In genomic region chr13:111152836-111153235, GRCh38 we compare ENCODE assay signal across 8 cellular contexts. TPM values are rescaled to one million over a fixed set of nuclear protein-coding genes. Genes with fewer than 3 reads are reported as not detected.
DNase-seq lines count a peak whose midpoint lies in the region; ATAC-seq, FAIRE-seq and TF ChIP-seq lines count a peak whose summit lies in the region.

No MANE protein-coding gene starts in this region.

- intact Hi-C loops in left lung (cut with DNase I), result no loop called here
- intact Hi-C loops in thyroid gland (cut with DNase I), result loop anchor here (10.0 kb wide), 1 partner anchor 62 kb away; no protein-coding TSS in a partner anchor

- H3K9me3 ChIP-seq in A549 (no peaks in the 10 kb centered on the region), left lung (no peaks in the 10 kb centered on the region), thyroid gland (no peaks in the 10 kb centered on the region)

- CTCF ChIA-PET in A549 (lab: Yijun Ruan, JAX), result interaction anchor here (0.9 kb wide), 1 partner anchor 21 kb away, joined by 3 read pairs; no protein-coding TSS in a partner anchor

- peaks cover 4% of the 10 kb centered on the region for H3K36me3 Mint-ChIP-seq in HFFc6 (ENCODE audit: low read depth)

- H3K27me3 Mint-ChIP-seq in HFFc6 (ENCODE audit: insufficient read depth), result peaks cover 4% of the 10 kb centered on the region; the same call in 1 of the 2 replicates

- H3K4me1 Mint-ChIP-seq in HFFc6 (ENCODE audit: low read depth), result peaks cover 29% of the 10 kb centered on the region

- 31% methylated on average over 9 of the region's 9 CpGs for WGBS in A549 (ENCODE audit: missing lambda C conversion rate)
- WGBS in thyroid gland, 2 donors, result 15 to 25% methylated on average over 9 of the region's 9 CpGs

- no peak for TF ChIP-seq RAD21 in A549 (conservative IDR thresholded peaks at IDR 0.05 in 1 of 2, IDR thresholded peaks at IDR 0.05 in 1 of 2)

- ATAC-seq in A549, result peak in 1 of 2 experiments; percentile 2; a peak in 1 of 6 replicates
- ATAC-seq in left lung, result peak; percentile 17
- ATAC-seq in GM18873 (IDR thresholded peaks at IDR 0.05; ENCODE audit: low FRiP score, unreplicated experiment), result no peak

- peak overlapping the region; percentile 75 for H3K4me2 ChIP-seq in A549

- peak overlapping the region; percentile 97 for H3K4me3 ChIP-seq in A549
- peak overlapping the region; percentile 77 to 86 for H3K4me3 ChIP-seq in left lung
- H3K4me3 ChIP-seq in thyroid gland (replicated peaks in 1 of 3), result peak overlapping the region; percentile 43 to 93 (median 73)

- H3K4me1 ChIP-seq in A549, result 0 out of 3 replicates have a peak, but pooled peaks cover 2% of the 10 kb centered on the region
- H3K4me1 ChIP-seq in left lung, result peaks cover 0 to 45% of the 10 kb centered on the region in 2 donors
- peaks cover 12 to 26% of the 10 kb centered on the region in 2 donors for H3K4me1 ChIP-seq in thyroid gland

- DNase-seq in A549 (ENCODE audit: low read depth in 1 of 2, low spot score in 1 of 2) (peak in 1 of 2 experiments; percentile 8), HFFc6 (no peak), left lung (no peak), thyroid gland (no peak), EL (no peak), SW 1271 (lab: John Stamatoyannopoulos, UW) (no peak)

- H3K9me3 Mint-ChIP-seq in HFFc6, result no peaks in the 10 kb centered on the region

- POLR2A ChIA-PET in A549 (lab: Yijun Ruan, JAX), result no interaction called here

- TF ChIP-seq EP300 in A549 (IDR thresholded peaks at IDR 0.05), result no peak

- TF ChIP-seq CTCF in A549 (IDR thresholded peaks at IDR 0.05) (no peak), HFFc6 (IDR thresholded peaks at IDR 0.05) (no peak), left lung (IDR thresholded peaks at IDR 0.05) (no peak), thyroid gland (IDR thresholded peaks at IDR 0.05) (no peak)

- H3K36me3 ChIP-seq in left lung (no peaks in the 10 kb centered on the region), thyroid gland (no peaks in the 10 kb centered on the region)

- peak overlapping the region; percentile 95 for H3K4me3 Mint-ChIP-seq in HFFc6

- peak overlapping the region; percentile 94 for H3K27ac Mint-ChIP-seq in HFFc6

- H3K27ac ChIP-seq in A549, result peak overlapping the region; percentile 90 to 100
- H3K27ac ChIP-seq in angular gyrus (ENCODE audit: low read depth, low read length), result peak overlapping the region; percentile 93
- peak overlapping the region; percentile 97 to 98 for H3K27ac ChIP-seq in left lung
- H3K27ac ChIP-seq in thyroid gland, result peak overlapping the region; percentile 88 to 93 (median 89)

- no peak for FAIRE-seq in A549 (lab: Jason Lieb, UNC)

- TF ChIP-seq POLR2A in A549 (IDR thresholded peaks at IDR 0.05; ENCODE audit: low read length), result no peak
- TF ChIP-seq POLR2A in thyroid gland (IDR thresholded peaks at IDR 0.05), result no peak

- H3K27me3 ChIP-seq in left lung (no peaks in the 10 kb centered on the region), thyroid gland (no peaks in the 10 kb centered on the region)

TF ChIP-seq in A549, 52 proteins besides CTCF, POLR2A, EP300 and RAD21:
- TF ChIP-seq RFX5 (IDR thresholded peaks at IDR 0.05) (no peak), TP53 (CRISPR knock-in tag; IDR thresholded peaks at IDR 0.05) (no peak), ZNF302 (CRISPR knock-in tag; IDR thresholded peaks at IDR 0.05) (no peak), EHMT2 (IDR thresholded peaks at IDR 0.05; ENCODE audit: low read depth) (no peak)
- TF ChIP-seq, protein P1, sequence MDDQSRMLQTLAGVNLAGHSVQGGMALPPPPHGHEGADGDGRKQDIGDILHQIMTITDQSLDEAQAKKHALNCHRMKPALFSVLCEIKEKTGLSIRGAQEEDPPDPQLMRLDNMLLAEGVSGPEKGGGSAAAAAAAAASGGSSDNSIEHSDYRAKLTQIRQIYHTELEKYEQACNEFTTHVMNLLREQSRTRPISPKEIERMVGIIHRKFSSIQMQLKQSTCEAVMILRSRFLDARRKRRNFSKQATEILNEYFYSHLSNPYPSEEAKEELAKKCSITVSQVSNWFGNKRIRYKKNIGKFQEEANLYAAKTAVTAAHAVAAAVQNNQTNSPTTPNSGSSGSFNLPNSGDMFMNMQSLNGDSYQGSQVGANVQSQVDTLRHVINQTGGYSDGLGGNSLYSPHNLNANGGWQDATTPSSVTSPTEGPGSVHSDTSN (IDR thresholded peaks at IDR 0.05), result no peak
- TF ChIP-seq, protein P2, sequence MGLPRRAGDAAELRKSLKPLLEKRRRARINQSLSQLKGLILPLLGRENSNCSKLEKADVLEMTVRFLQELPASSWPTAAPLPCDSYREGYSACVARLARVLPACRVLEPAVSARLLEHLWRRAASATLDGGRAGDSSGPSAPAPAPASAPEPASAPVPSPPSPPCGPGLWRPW (IDR thresholded peaks at IDR 0.05), result no peak

RNA-seq across cellular contexts. Expression of gene ARHGEF7, which starts 37.7 kb away (rescaled TPM):
- polyA plus RNA-seq in A549 (2011; rRNA removed), result 23.1 and 23.9 TPM in 2 replicates
- polyA plus RNA-seq in A549 (2012; cell fraction: cytosol; rRNA removed), result 10.1 and 12.0 TPM in 2 replicates
- polyA plus RNA-seq in A549 (2012; cell fraction: nucleus; rRNA removed), result 26.3 and 37.9 TPM in 2 replicates
- polyA plus RNA-seq in A549 (2017; fragmentation: RNase III; extraction: RNeasy Plus Mini Kit Qiagen cat#74134 plus additional on column Dnase treatment), result 21.1 to 23.2 TPM (median 21.4 TPM) in 3 replicates
- 30.8 and 31.0 TPM in 2 replicates for polyA minus RNA-seq in A549 (2011; rRNA and poly(A)+ RNA removed)
- total RNA-seq in HFFc6 (2021; fragmentation: NEBNext Ultra II Directional; extraction: Animal tissue kit (Norgen Biotek cat#: 25700)), result 10 to 100 TPM; 32.3 to 38.1 (median 35.0) TPM
- 10 to 100 TPM; 52.8 to 54.0 TPM for total RNA-seq in left lung
- total RNA-seq in thyroid gland, result 100 to 1,000 TPM in 2 of 4 donors, 10 to 100 TPM in 2; 64.2 to 127 (median 88.2) TPM
